ENCODE assay signal across 8 cellular contexts in genomic region chr6:147274776-147275175, GRCh38.
"Had no signal": no experiment of that assay in that cellular context is flagged by ENCODE, and none has a peak within 500 bp of the region (broad histone marks: within the 10 kb centered on the region; RNA-seq: fewer than 3 reads in every experiment).

No MANE protein-coding gene starts in this region.

- H2AFZ ChIP-seq: GM23338 had no signal

- DNase-seq: H9, HCEC 1CT, IMR-90, KBM-7 had no signal

- H3K4me1 Mint-ChIP-seq: GM23338, H9 had no signal

- ATAC-seq: GM23338 had no signal

- H3K27ac Mint-ChIP-seq: GM23338, H9 had no signal

- H3K9ac ChIP-seq: KMS-11 had no signal

- FAIRE-seq: H1, H54 had no signal

- H3K4me3 Mint-ChIP-seq: GM23338, H9 had no signal

- H3K27ac ChIP-seq: KMS-11 had no signal

- H3K4me2 ChIP-seq: GM23338, KMS-11 had no signal

- H3K4me3 ChIP-seq: GM23338 had no signal
